13 cellular contexts compared by ENCODE assay signal in the genomic region with DNA sequence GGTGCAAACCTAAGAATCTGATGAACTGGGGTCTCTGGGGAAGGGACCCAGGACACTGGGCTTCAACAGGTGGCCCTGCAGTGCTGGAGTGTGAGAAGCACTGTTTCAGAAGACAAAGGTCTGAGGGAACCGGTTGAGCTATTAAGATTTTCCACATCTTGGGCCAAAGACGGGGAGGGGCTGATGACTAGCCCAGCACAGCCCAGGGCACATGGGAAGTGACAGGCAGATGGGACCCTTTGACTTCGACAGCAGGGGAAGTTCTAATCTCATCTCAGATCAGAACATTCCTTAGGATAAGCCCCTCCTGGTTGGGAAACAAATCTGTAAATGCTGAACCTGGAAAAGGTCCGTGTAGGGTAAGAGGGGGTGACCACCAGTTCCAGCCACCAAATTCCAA.
DNase-seq lines count a peak whose midpoint lies in the region; ATAC-seq and TF ChIP-seq lines count a peak whose summit lies in the region.
"Had no signal": no experiment of that assay in that cellular context is flagged by ENCODE, and none has a peak within 500 bp of the region (broad histone marks: within the 10 kb centered on the region; RNA-seq: fewer than 3 reads in every experiment).

No MANE protein-coding gene starts in this region.

- no peak overlapping the region for H3K27ac ChIP-seq in brain microvascular endothelial cell
- H3K27ac ChIP-seq: 22Rv1 had no signal

- peak overlapping the region; percentile 62 for H3K27ac Mint-ChIP-seq in T-helper 1 cell treated with Interleukin-12 subunit alpha and Interleukin-12 subunit beta and Interleukin-4 antibody, amounts not matched to agents 30 μg/mL and 1 μg/mL, for 36 hours
- peak overlapping the region; percentile 99 for H3K27ac Mint-ChIP-seq in activated CD4-positive, alpha-beta memory T cell treated with anti-CD3 and anti-CD28 coated beads for 36 hours
- H3K27ac Mint-ChIP-seq in stimulated activated effector memory CD8-positive, alpha-beta T cell treated with anti-CD3 and anti-CD28 coated beads, Interleukin-12 subunit alpha, Interleukin-12 subunit beta, amount 100 ng/mL, for 72 hours = peak overlapping the region; percentile 95

- peaks cover 88% of the 10 kb centered on the region for H3K4me1 Mint-ChIP-seq in T-helper 1 cell treated with Interleukin-12 subunit alpha and Interleukin-12 subunit beta and Interleukin-4 antibody, amounts not matched to agents 30 μg/mL and 1 μg/mL, for 36 hours (ENCODE audit: low read depth)
- peaks cover 96% of the 10 kb centered on the region for H3K4me1 Mint-ChIP-seq in activated CD4-positive, alpha-beta memory T cell treated with anti-CD3 and anti-CD28 coated beads for 36 hours (ENCODE audit: low read depth)
- H3K4me1 Mint-ChIP-seq in stimulated activated effector memory CD8-positive, alpha-beta T cell treated with anti-CD3 and anti-CD28 coated beads, Interleukin-12 subunit alpha, Interleukin-12 subunit beta, amount 100 ng/mL, for 72 hours = peaks cover 97% of the 10 kb centered on the region

- CTCF ChIA-PET in activated CD4-positive, alpha-beta memory T cell treated with anti-CD3 and anti-CD28 coated beads for 36 hours (lab: Charles Lee) = interaction anchor here (0.8 to 1.6 kb wide), 4 partner anchors 36 to 68 kb away, joined by 3 to 4 read pairs (median 4); no protein-coding TSS in a partner anchor

- no peak overlapping the region for H3K4me3 ChIP-seq in brain microvascular endothelial cell (ENCODE audit: low read depth, low read length)

- no peaks in the 10 kb centered on the region for H3K27me3 Mint-ChIP-seq in T-helper 1 cell treated with Interleukin-12 subunit alpha and Interleukin-12 subunit beta and Interleukin-4 antibody, amounts not matched to agents 30 μg/mL and 1 μg/mL, for 36 hours (ENCODE audit: low read depth)
- no peaks in the 10 kb centered on the region for H3K27me3 Mint-ChIP-seq in activated CD4-positive, alpha-beta memory T cell treated with anti-CD3 and anti-CD28 coated beads for 36 hours

- H3K36me3 Mint-ChIP-seq in T-helper 1 cell treated with Interleukin-12 subunit alpha and Interleukin-12 subunit beta and Interleukin-4 antibody, amounts not matched to agents 30 μg/mL and 1 μg/mL, for 36 hours (ENCODE audit: low read depth) = peaks cover 24% of the 10 kb centered on the region
- peaks cover 13% of the 10 kb centered on the region for H3K36me3 Mint-ChIP-seq in activated CD4-positive, alpha-beta memory T cell treated with anti-CD3 and anti-CD28 coated beads for 36 hours
- H3K36me3 Mint-ChIP-seq in stimulated activated effector memory CD8-positive, alpha-beta T cell treated with anti-CD3 and anti-CD28 coated beads, Interleukin-12 subunit alpha, Interleukin-12 subunit beta, amount 100 ng/mL, for 72 hours = peaks cover 48% of the 10 kb centered on the region

- H3K36me3 ChIP-seq in brain microvascular endothelial cell (replicated peaks) = no peaks in the 10 kb centered on the region

- H3K4me3 Mint-ChIP-seq in T-helper 1 cell treated with Interleukin-12 subunit alpha and Interleukin-12 subunit beta and Interleukin-4 antibody, amounts not matched to agents 30 μg/mL and 1 μg/mL, for 36 hours = peak overlapping the region; percentile 4
- H3K4me3 Mint-ChIP-seq in activated CD4-positive, alpha-beta memory T cell treated with anti-CD3 and anti-CD28 coated beads for 36 hours = no peak overlapping the region
- peak overlapping the region; percentile 82 for H3K4me3 Mint-ChIP-seq in stimulated activated effector memory CD8-positive, alpha-beta T cell treated with anti-CD3 and anti-CD28 coated beads, Interleukin-12 subunit alpha, Interleukin-12 subunit beta, amount 100 ng/mL, for 72 hours

- intact Hi-C loops in activated CD4-positive, alpha-beta memory T cell treated with anti-CD3 and anti-CD28 coated beads for 36 hours (cut with micrococcal nuclease) = no loop called here
- intact Hi-C loops in left ventricle myocardium superior (cut with micrococcal nuclease) = loop anchor here (10.0 kb wide), 1 partner anchor 62 kb away; no protein-coding TSS in a partner anchor

- H3K27me3 ChIP-seq in brain microvascular endothelial cell (replicated peaks) = no peaks in the 10 kb centered on the region

- no peak for TF ChIP-seq CTCF in brain microvascular endothelial cell (IDR thresholded peaks at IDR 0.05; ENCODE audit: low read depth, low read length, missing control alignments)

- no peaks in the 10 kb centered on the region for H3K9me3 Mint-ChIP-seq in T-helper 1 cell treated with Interleukin-12 subunit alpha and Interleukin-12 subunit beta and Interleukin-4 antibody, amounts not matched to agents 30 μg/mL and 1 μg/mL, for 36 hours
- no peaks in the 10 kb centered on the region for H3K9me3 Mint-ChIP-seq in activated CD4-positive, alpha-beta memory T cell treated with anti-CD3 and anti-CD28 coated beads for 36 hours
- no peaks in the 10 kb centered on the region for H3K9me3 Mint-ChIP-seq in stimulated activated effector memory CD8-positive, alpha-beta T cell treated with anti-CD3 and anti-CD28 coated beads, Interleukin-12 subunit alpha, Interleukin-12 subunit beta, amount 100 ng/mL, for 72 hours

- ATAC-seq in left ventricle myocardium superior = peak; percentile 24
- ATAC-seq in stimulated activated effector memory CD8-positive, alpha-beta T cell treated with anti-CD3 and anti-CD28 coated beads, Interleukin-12 subunit alpha, Interleukin-12 subunit beta, amount 100 ng/mL, for 72 hours = no peak

- DNase-seq in T-helper 1 cell = no peak
- peak; percentile 46 for DNase-seq in activated CD4-positive, alpha-beta memory T cell treated with anti-CD3 and anti-CD28 coated beads for 36 hours
- DNase-seq in left ventricle myocardium superior = no peak
- no peak for DNase-seq in stimulated activated effector memory CD8-positive, alpha-beta T cell treated with anti-CD3 and anti-CD28 coated beads, Interleukin-12 subunit alpha, Interleukin-12 subunit beta, amount 100 ng/mL, for 72 hours (ENCODE audit: low spot score in 2 of 2)
- DNase-seq in DMS153 treated with DMSO at 0.1 percent for 48 hours (lab: John Stamatoyannopoulos, UW; ENCODE audit: unreplicated experiment) = no peak
- no peak for DNase-seq in brain microvascular endothelial cell
- no peak for DNase-seq in RKO (ENCODE audit: low spot score)
- DNase-seq: activated CD4-positive, alpha-beta T cell treated with anti-CD3 and anti-CD28 coated beads for 48 hours; amniotic stem cell; DMS153; NCI-H2227 treated with DMSO at 0.1 percent for 48 hours had no signal

- in situ Hi-C loops in brain microvascular endothelial cell (cut with HindIII; ENCODE audit: low pct_ligation_motif_present, low sequenced_read_pairs) = no loop called here

- POLR2A ChIA-PET in activated CD4-positive, alpha-beta memory T cell treated with anti-CD3 and anti-CD28 coated beads for 36 hours (lab: Charles Lee) = interaction anchor here (1.1 to 2.4 kb wide), 3 partner anchors 14 to 56 kb away, joined by 3 to 5 read pairs (median 4); no protein-coding TSS in a partner anchor
